Comparison of ENCODE assay signal across 7 cellular contexts in genomic region chr3:45612918-45613602, GRCh38. TPM values are rescaled to one million over a fixed set of nuclear protein-coding genes. Genes with fewer than 3 reads are reported as not detected.
DNase-seq lines count a peak whose midpoint lies in the region; ATAC-seq and TF ChIP-seq lines count a peak whose summit lies in the region.

No MANE protein-coding gene starts in this region.

- H3K4me2 ChIP-seq in osteoblast (ENCODE audit: insufficient read depth, low read length) = no peak overlapping the region

- no peaks in the 10 kb centered on the region for H3K36me3 ChIP-seq in osteoblast (ENCODE audit: insufficient read depth, low read length)

- H3K27me3 ChIP-seq in osteoblast (ENCODE audit: insufficient read depth, low read length) = no peaks in the 10 kb centered on the region

- ATAC-seq in GM19372 (IDR thresholded peaks at IDR 0.05; ENCODE audit: low read depth, unreplicated experiment) (peak; percentile 77), HG02981 (IDR thresholded peaks at IDR 0.05; ENCODE audit: unreplicated experiment) (peak; percentile 67)

- no peaks in the 10 kb centered on the region for H3K9me3 ChIP-seq in osteoblast (ENCODE audit: low read depth, low read length)

- TF ChIP-seq CTCF in osteoblast (IDR thresholded peaks at IDR 0.05; ENCODE audit: extremely low read depth, low read depth, low read length) = no peak

- H3K4me3 ChIP-seq in osteoblast (ENCODE audit: insufficient read depth, low read length) = no peak overlapping the region

- DNase-seq in NCI-H526 treated with DMSO at 0.1 percent for 48 hours (lab: John Stamatoyannopoulos, UW) (peak; percentile 96), osteoblast (ENCODE audit: insufficient read length, low spot score, missing footprints) (no peak), HuH-7.5 (ENCODE audit: low spot score) (no peak), DMS153 (lab: John Stamatoyannopoulos, UW) (no peak), NCI-H524 (lab: John Stamatoyannopoulos, UW) (no peak)

- peaks cover 40% of the 10 kb centered on the region for H4K20me1 ChIP-seq in osteoblast (ENCODE audit: insufficient read depth, low read length)

- H3K79me2 ChIP-seq in osteoblast (ENCODE audit: insufficient read depth, low read length) = peaks cover 91% of the 10 kb centered on the region

- no peak overlapping the region for H2AFZ ChIP-seq in osteoblast (ENCODE audit: low read length)

- H3K27ac ChIP-seq in osteoblast (ENCODE audit: low read depth, low read length) = peak overlapping the region; percentile 9

- H3K4me1 ChIP-seq in osteoblast (ENCODE audit: insufficient read depth, low read length) = peaks cover 22% of the 10 kb centered on the region

RNA-seq across cellular contexts. Expression of gene LIMD1, which starts 18.5 kb away (rescaled TPM):
- total RNA-seq in osteoblast = 14.4 and 17.4 TPM in 2 replicates
